In genomic region chr20:38714308-38714707, GRCh38 we compare ENCODE assay signal across 2 cellular contexts.
TF ChIP-seq lines count a peak whose summit lies in the region.

No MANE protein-coding gene starts in this region.

TF ChIP-seq in WTC11, 78 proteins besides CTCF, POLR2A, EP300 and RAD21 (continued from another document and continues in another):
- no peak for TF ChIP-seq HMGXB4 (CRISPR knock-in tag; IDR thresholded peaks at IDR 0.05)
- TF ChIP-seq CREB1 (CRISPR knock-in tag; IDR thresholded peaks at IDR 0.05), result no peak
- TF ChIP-seq KAT7 (CRISPR knock-in tag; IDR thresholded peaks at IDR 0.05; ENCODE audit: borderline replicate concordance), result no peak
- no peak for TF ChIP-seq ZNF281 (CRISPR knock-in tag; IDR thresholded peaks at IDR 0.05)
- no peak for TF ChIP-seq USF2 (CRISPR knock-in tag; IDR thresholded peaks at IDR 0.05)
- no peak for TF ChIP-seq ELF4 (CRISPR knock-in tag; IDR thresholded peaks at IDR 0.05; ENCODE audit: low read depth)
- TF ChIP-seq OVOL2 (CRISPR knock-in tag; IDR thresholded peaks at IDR 0.05; ENCODE audit: borderline replicate concordance), result no peak
- no peak for TF ChIP-seq ARID4B (CRISPR knock-in tag; IDR thresholded peaks at IDR 0.05; ENCODE audit: borderline replicate concordance)
- TF ChIP-seq ETV6 (CRISPR knock-in tag; IDR thresholded peaks at IDR 0.05), result no peak
- no peak for TF ChIP-seq STAT6 (CRISPR knock-in tag; conservative IDR thresholded peaks at IDR 0.05; ENCODE audit: low read depth)
- TF ChIP-seq CBFB (CRISPR knock-in tag; IDR thresholded peaks at IDR 0.05; ENCODE audit: low read depth), result no peak
- TF ChIP-seq HMGA2 (CRISPR knock-in tag; IDR thresholded peaks at IDR 0.05), result no peak

TF ChIP-seq in neural cell, 6 proteins besides CTCF, POLR2A, EP300 and RAD21 (continued from another document):
- TF ChIP-seq REST (IDR thresholded peaks at IDR 0.05; ENCODE audit: borderline replicate concordance), result no peak
